9 cellular contexts compared by ENCODE assay signal in genomic region chr3:171351676-171352075, GRCh38.
DNase-seq lines count a peak whose midpoint lies in the region; ATAC-seq and TF ChIP-seq lines count a peak whose summit lies in the region.
"Had no signal": no experiment of that assay in that cellular context is flagged by ENCODE, and none has a peak within 500 bp of the region (broad histone marks: within the 10 kb centered on the region; RNA-seq: fewer than 3 reads in every experiment).

No MANE protein-coding gene starts in this region.

- intact Hi-C loops in esophagus squamous epithelium (cut with DNase I) = no loop called here

- H3K27me3 ChIP-seq in esophagus squamous epithelium = no peaks in the 10 kb centered on the region

- no peak for TF ChIP-seq POLR2A in esophagus squamous epithelium (IDR thresholded peaks at IDR 0.05)

- H3K36me3 ChIP-seq in esophagus squamous epithelium = no peaks in the 10 kb centered on the region

- no peak for ATAC-seq in HG03439 (IDR thresholded peaks at IDR 0.05; ENCODE audit: unreplicated experiment)
- ATAC-seq in HG02798 (IDR thresholded peaks at IDR 0.05; ENCODE audit: poor library complexity, unreplicated experiment) = no peak
- no peak for ATAC-seq in GM19452 (IDR thresholded peaks at IDR 0.05; ENCODE audit: unreplicated experiment)

- no peaks in the 10 kb centered on the region for H3K9me3 ChIP-seq in esophagus squamous epithelium

- 57 to 83% methylated on average over 1 of the region's 1 CpG for WGBS in esophagus squamous epithelium, 2 donors

- H3K27ac ChIP-seq in esophagus squamous epithelium = peak overlapping the region in 1 of 4 donors; percentile 6

- TF ChIP-seq CTCF in esophagus squamous epithelium (IDR thresholded peaks at IDR 0.05) = no peak

- peak; percentile 87 for DNase-seq in ACHN
- DNase-seq in G401 (ENCODE audit: low spot score) = peak; percentile 19
- peak; percentile 9 for DNase-seq in NCI-H69 (lab: John Stamatoyannopoulos, UW)
- peak; percentile 73 for DNase-seq in fibroblast of peridontal ligament (ENCODE audit: extremely low read depth)
- no peak for DNase-seq in esophagus squamous epithelium (lab: John Stamatoyannopoulos, UW)
- DNase-seq: NCI-H1417 treated with DMSO at 0.1 percent for 48 hours had no signal

- H3K4me3 ChIP-seq in esophagus squamous epithelium = no peak overlapping the region

- in situ Hi-C loops in ACHN (cut with HindIII; ENCODE audit: low pct_ligation_motif_present, low pct_unique_long_range_greater_than_20kb, low sequenced_read_pairs) = no loop called here
- in situ Hi-C loops in G401 (cut with HindIII; ENCODE audit: low sequenced_read_pairs) = no loop called here

- H3K4me1 ChIP-seq in esophagus squamous epithelium = peaks cover 3 to 67% (median 31%) of the 10 kb centered on the region in 3 donors
